In the genomic region with DNA sequence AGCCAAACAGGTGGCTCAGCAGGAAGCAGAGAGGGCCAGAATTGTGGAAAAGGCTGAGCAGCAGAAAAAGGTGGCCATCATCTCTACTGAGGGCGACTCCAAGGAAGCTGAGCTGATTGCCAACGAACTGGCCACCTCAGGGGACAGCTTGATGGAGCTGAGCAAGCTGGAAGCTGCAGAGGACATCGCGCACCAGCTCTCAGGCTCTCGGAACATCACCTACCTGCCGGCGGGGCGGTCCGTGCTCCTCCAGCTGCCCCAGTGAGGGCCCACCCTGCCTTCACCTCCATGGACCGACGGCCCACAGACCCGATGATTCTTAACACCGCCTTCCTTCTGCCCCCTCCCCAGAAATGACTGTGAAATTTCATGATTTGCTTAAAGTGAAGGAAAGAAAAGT, we compare ENCODE assay signal across 24 cellular contexts. TPM values are rescaled to one million over a fixed set of nuclear protein-coding genes. Genes with fewer than 3 reads are reported as not detected.
"Had no signal": no experiment of that assay in that cellular context is flagged by ENCODE, and none has a peak within 500 bp of the region (broad histone marks: within the 10 kb centered on the region; RNA-seq: fewer than 3 reads in every experiment).

No MANE protein-coding gene starts in this region.

- H3K36me3 ChIP-seq: esophagus squamous epithelium, gastrocnemius medialis, heart right ventricle, left lung had no signal

- DNase-seq: effector CD8-positive, alpha-beta T cell; effector memory CD8-positive, alpha-beta T cell; endodermal cell; erythroblast; esophagus squamous epithelium; foreskin fibroblast; foreskin melanocyte; gastrocnemius medialis; glutamatergic neuron; head of caudate nucleus; heart right ventricle; hippocampal formation; left cardiac atrium; left ventricle myocardium superior; mammary epithelial cell; mesendoderm; midbrain had no signal

- H3K4me3 ChIP-seq: coronary artery, esophagus squamous epithelium, gastrocnemius medialis, heart right ventricle, left lung, lung had no signal

- H3K9me3 ChIP-seq: esophagus squamous epithelium, gastrocnemius medialis, heart right ventricle, left lung had no signal

- H3K27ac ChIP-seq: coronary artery, epithelial cell of prostate, esophagus squamous epithelium, gastrocnemius medialis, heart right ventricle, left lung had no signal

RNA-seq across cellular contexts. Expression of gene RAET1L, which starts 17.8 kb away (rescaled TPM):
- total RNA-seq: dermis microvascular lymphatic vessel endothelial cell, endodermal cell, gastrocnemius medialis, glomerular endothelial cell, heart right ventricle, left cardiac atrium, left ventricle myocardium superior, lung, mucosa of gallbladder had no signal
